In genomic region chr1:167418397-167418796, GRCh38 we compare ENCODE assay signal across 19 cellular contexts.
"Had no signal": no experiment of that assay in that cellular context is flagged by ENCODE, and none has a peak within 500 bp of the region (broad histone marks: within the 10 kb centered on the region; RNA-seq: fewer than 3 reads in every experiment).

No MANE protein-coding gene starts in this region.

- H3K27me3 ChIP-seq: esophagus squamous epithelium, sigmoid colon, spleen, stomach, testis, upper lobe of left lung had no signal

- DNase-seq: activated CD4-positive, alpha-beta T cell treated with anti-CD3 and anti-CD28 coated beads, Interleukin-2, amount 10 ng/mL, durations not matched to agents 7 days and 5 days; activated CD8-positive, alpha-beta memory T cell treated with anti-CD3 and anti-CD28 coated beads, Interleukin-2, amount 50 U/mL, for 48 hours; activated gamma-delta T cell treated with Interleukin-2 at 50 U/mL for 16 hours; activated naive CD8-positive, alpha-beta T cell treated with anti-CD3 and anti-CD28 coated beads, Interleukin-2, amount 10 ng/mL, durations not matched to agents 7 days and 5 days; effector CD4-positive, alpha-beta T cell; esophagus squamous epithelium; foreskin melanocyte; head of caudate nucleus; kidney glomerular epithelial cell; sigmoid colon; spleen; stomach; testis; upper lobe of left lung had no signal

- H3K27me3 Mint-ChIP-seq: activated CD4-positive, alpha-beta T cell treated with anti-CD3 and anti-CD28 coated beads, Interleukin-2, amount 10 ng/mL, durations not matched to agents 7 days and 5 days; activated naive CD8-positive, alpha-beta T cell treated with anti-CD3 and anti-CD28 coated beads, Interleukin-2, amount 10 ng/mL, durations not matched to agents 7 days and 5 days; brain; central memory CD8-positive, alpha-beta T cell had no signal

- H3K4me1 Mint-ChIP-seq: activated CD4-positive, alpha-beta T cell treated with anti-CD3 and anti-CD28 coated beads, Interleukin-2, amount 10 ng/mL, durations not matched to agents 7 days and 5 days; central memory CD8-positive, alpha-beta T cell had no signal

- H3K79me2 ChIP-seq: parathyroid adenoma had no signal

- H3K4me3 Mint-ChIP-seq: activated CD4-positive, alpha-beta T cell treated with anti-CD3 and anti-CD28 coated beads, Interleukin-2, amount 10 ng/mL, durations not matched to agents 7 days and 5 days; activated naive CD8-positive, alpha-beta T cell treated with anti-CD3 and anti-CD28 coated beads, Interleukin-2, amount 10 ng/mL, durations not matched to agents 7 days and 5 days; brain; central memory CD8-positive, alpha-beta T cell; neural crest cell had no signal

- H3K4me3 ChIP-seq: coronary artery, esophagus squamous epithelium, sigmoid colon, spleen, stomach, testis, upper lobe of left lung had no signal

- H3K9me3 ChIP-seq: esophagus squamous epithelium, sigmoid colon, spleen, stomach, testis, upper lobe of left lung had no signal

- H3K9ac ChIP-seq: parathyroid adenoma had no signal

- H3K9me3 Mint-ChIP-seq: activated CD4-positive, alpha-beta T cell treated with anti-CD3 and anti-CD28 coated beads, Interleukin-2, amount 10 ng/mL, durations not matched to agents 7 days and 5 days; activated naive CD8-positive, alpha-beta T cell treated with anti-CD3 and anti-CD28 coated beads, Interleukin-2, amount 10 ng/mL, durations not matched to agents 7 days and 5 days; brain; central memory CD8-positive, alpha-beta T cell; neural crest cell had no signal

- H3K4me1 ChIP-seq: parathyroid adenoma, sigmoid colon, stomach had no signal

- H3K27ac Mint-ChIP-seq: activated CD4-positive, alpha-beta T cell treated with anti-CD3 and anti-CD28 coated beads, Interleukin-2, amount 10 ng/mL, durations not matched to agents 7 days and 5 days; activated naive CD8-positive, alpha-beta T cell treated with anti-CD3 and anti-CD28 coated beads, Interleukin-2, amount 10 ng/mL, durations not matched to agents 7 days and 5 days had no signal

- H2AFZ ChIP-seq: parathyroid adenoma had no signal

- H3K27ac ChIP-seq: coronary artery, esophagus squamous epithelium, parathyroid adenoma, sigmoid colon, spleen, stomach, testis had no signal
